ENCODE assay signal across 22 cellular contexts in the genomic region with DNA sequence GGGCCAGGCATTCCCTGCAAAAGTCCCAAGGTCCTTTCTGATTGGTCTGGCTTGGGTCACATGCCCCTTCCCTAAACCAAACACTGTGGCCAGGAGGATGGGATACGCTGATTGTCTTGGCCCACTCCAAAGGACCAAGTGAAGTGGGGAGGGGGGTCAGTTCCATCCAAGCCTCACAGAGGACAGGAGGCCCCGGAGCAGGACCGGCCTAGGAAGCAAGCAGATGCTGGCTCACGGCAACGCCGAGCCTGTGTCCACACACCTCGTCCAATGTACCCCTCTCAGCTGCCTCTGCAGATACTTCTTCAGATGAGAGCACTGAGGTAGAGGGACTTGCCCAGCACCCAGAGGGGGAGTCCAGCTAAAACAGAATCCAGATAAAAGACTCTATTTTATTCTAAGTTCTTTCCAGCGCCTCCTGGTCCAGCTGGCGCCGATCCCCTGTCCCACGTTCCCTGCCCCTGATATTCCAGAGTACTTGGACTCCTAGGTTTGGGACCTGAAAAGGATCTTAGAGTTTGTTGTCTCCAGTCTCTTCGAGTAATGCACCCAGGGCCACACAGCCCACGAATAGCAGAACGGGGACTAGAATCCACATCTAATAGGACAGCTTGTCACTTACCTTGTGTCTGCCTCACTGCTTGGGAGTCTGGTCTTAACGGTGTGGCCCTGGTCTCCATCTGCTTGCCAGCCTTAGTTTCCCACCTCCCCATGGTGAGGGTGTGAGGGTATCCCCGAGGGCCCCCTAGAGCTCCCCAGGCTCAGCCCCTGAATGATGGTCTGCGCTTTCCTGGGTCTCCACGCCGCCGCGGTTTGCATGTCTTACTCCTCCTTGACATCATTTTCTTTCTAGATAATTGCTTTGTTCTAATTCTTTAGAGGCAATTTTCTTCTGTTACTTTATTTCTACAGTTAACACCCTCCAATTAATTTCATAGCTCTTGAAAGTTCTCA.
DNase-seq lines count a peak whose midpoint lies in the region; ATAC-seq, FAIRE-seq and TF ChIP-seq lines count a peak whose summit lies in the region.
"Had no signal": no experiment of that assay in that cellular context is flagged by ENCODE, and none has a peak within 500 bp of the region (broad histone marks: within the 10 kb centered on the region; RNA-seq: fewer than 3 reads in every experiment).

No MANE protein-coding gene starts in this region.

- no peaks in the 10 kb centered on the region for H3K9me2 ChIP-seq in neural cell (ENCODE audit: insufficient read depth, low read length)

- H3K27me3 ChIP-seq in K562 (ENCODE audit: control insufficient read depth in 2 of 2, insufficient read depth in 2 of 2, low read length in 2 of 2) (peaks cover 63 to 89% of the 10 kb centered on the region in 2 experiments), neural cell (ENCODE audit: insufficient read depth, low read depth, low read length) (no peaks in the 10 kb centered on the region), upper lobe of right lung (peaks cover 85% of the 10 kb centered on the region)

- POLR2A ChIA-PET in K562 (lab: Yijun Ruan, JAX), result interaction anchor here (1.2 to 1.6 kb wide), 2 partner anchors 12 to 13 kb away, joined by 5 read pairs; no protein-coding TSS in a partner anchor

- H4K20me1 ChIP-seq in K562 (replicated peaks; ENCODE audit: control insufficient read depth, insufficient read depth, low read length), result peaks cover 15% of the 10 kb centered on the region
- H4K20me1 ChIP-seq in neural cell (ENCODE audit: insufficient read depth), result no peaks in the 10 kb centered on the region

- CTCF ChIA-PET in K562 (lab: Yijun Ruan, JAX; ENCODE audit: low intra/inter-chr PET ratio), result no interaction called here

- no peaks in the 10 kb centered on the region for H3K79me2 ChIP-seq in K562 (ENCODE audit: control insufficient read depth, insufficient read depth, low read length)
- no peaks in the 10 kb centered on the region for H3K79me2 ChIP-seq in neural cell (replicated peaks; ENCODE audit: insufficient read depth, low read length)

- no peaks in the 10 kb centered on the region for H3K4me1 Mint-ChIP-seq in activated T-cell treated with anti-CD3 and anti-CD28 coated beads, Interleukin-2, amount 50 U/mL, for 72 hours (ENCODE audit: low read depth)

- no peak overlapping the region for H3K4me3 Mint-ChIP-seq in activated T-cell treated with anti-CD3 and anti-CD28 coated beads, Interleukin-2, amount 50 U/mL, for 72 hours
- H3K4me3 Mint-ChIP-seq: IgD-negative memory B cell, naive B cell had no signal

- no peak for TF ChIP-seq RAD21 in K562 (CRISPR knock-in tag; conservative IDR thresholded peaks at IDR 0.05 in 1 of 2, IDR thresholded peaks at IDR 0.05 in 1 of 2)
- TF ChIP-seq RAD21 in neural cell (conservative IDR thresholded peaks at IDR 0.05), result no peak

- H3K9me3 Mint-ChIP-seq in activated T-cell treated with anti-CD3 and anti-CD28 coated beads, Interleukin-2, amount 50 U/mL, for 72 hours, result no peaks in the 10 kb centered on the region
- H3K9me3 Mint-ChIP-seq: IgD-negative memory B cell had no signal

- no peak overlapping the region for H3K27ac Mint-ChIP-seq in activated T-cell treated with anti-CD3 and anti-CD28 coated beads, Interleukin-2, amount 50 U/mL, for 72 hours
- H3K27ac Mint-ChIP-seq: naive B cell had no signal

- intact Hi-C loops in K562 (cut with micrococcal nuclease), result no loop called here
- intact Hi-C loops in upper lobe of right lung (cut with DNase I), result no loop called here

- TF ChIP-seq POLR2A in K562 (conservative IDR thresholded peaks at IDR 0.05), result no peak

- no peak overlapping the region for H2AFZ ChIP-seq in K562 (ENCODE audit: low read depth, low read length)
- no peak overlapping the region for H2AFZ ChIP-seq in neural cell (ENCODE audit: low read depth, low read length)

- peaks cover 34% of the 10 kb centered on the region for H3K27me3 Mint-ChIP-seq in activated T-cell treated with anti-CD3 and anti-CD28 coated beads, Interleukin-2, amount 50 U/mL, for 72 hours (ENCODE audit: low read depth)

- TF ChIP-seq EP300 in K562 (IDR thresholded peaks at IDR 0.05; ENCODE audit: low read length), result no peak
- no peak for TF ChIP-seq EP300 in neural cell (conservative IDR thresholded peaks at IDR 0.05; ENCODE audit: poor library complexity, severe bottlenecking)

- no TSS peak for BruUV-seq in K562 (replicated peaks; lab: Mats Ljungman, UMichigan)

- H3K4me1 ChIP-seq in K562 (replicated peaks in 1 of 2; ENCODE audit: control insufficient read depth in 2 of 2, insufficient read depth in 2 of 2, low read length in 2 of 2) (peaks cover 0 to 17% of the 10 kb centered on the region in 2 experiments; a peak in 2 of 5 replicates), upper lobe of right lung (no peaks in the 10 kb centered on the region)
- H3K4me1 ChIP-seq: HAP-1 had no signal

- H3K9me3 ChIP-seq in K562 (replicated peaks; ENCODE audit: control insufficient read depth, insufficient read depth, low read depth, low read length), result no peaks in the 10 kb centered on the region
- no peaks in the 10 kb centered on the region for H3K9me3 ChIP-seq in neural cell (ENCODE audit: low read length)
- H3K9me3 ChIP-seq in upper lobe of right lung, result no peaks in the 10 kb centered on the region
- H3K9me3 ChIP-seq: HAP-1, thoracic aorta had no signal

- H3K36me3 ChIP-seq in K562 (ENCODE audit: control insufficient read depth, insufficient read depth, low read length) (no peaks in the 10 kb centered on the region), neural cell (ENCODE audit: insufficient read depth, low read length) (no peaks in the 10 kb centered on the region), upper lobe of right lung (no peaks in the 10 kb centered on the region)
- H3K36me3 ChIP-seq: HAP-1, thoracic aorta, WERI-Rb-1 had no signal

- no peak for FAIRE-seq in K562 (lab: Jason Lieb, UNC)
- FAIRE-seq: endometrium had no signal

- in situ Hi-C loops in K562 (cut with MboI), result no loop called here

- H3K4me2 ChIP-seq in K562 (ENCODE audit: insufficient read depth, low read length), result no peak overlapping the region
- no peak overlapping the region for H3K4me2 ChIP-seq in neural cell (ENCODE audit: low read length)

- ATAC-seq in activated T-cell treated with anti-CD3 and anti-CD28 coated beads, Interleukin-2, amount 50 U/mL, for 72 hours (replicated peaks in 1 of 2), result no peak
- ATAC-seq in K562, result no peak
- ATAC-seq in upper lobe of right lung, result no peak
- ATAC-seq in HG03565 (IDR thresholded peaks at IDR 0.05; ENCODE audit: unreplicated experiment), result no peak
- ATAC-seq in GM18909 (IDR thresholded peaks at IDR 0.05; ENCODE audit: poor library complexity, unreplicated experiment), result no peak

- H3K36me3 Mint-ChIP-seq in activated T-cell treated with anti-CD3 and anti-CD28 coated beads, Interleukin-2, amount 50 U/mL, for 72 hours (ENCODE audit: insufficient read depth in 2 of 2), result no peaks in the 10 kb centered on the region

- no peaks in the 10 kb centered on the region for H3F3A ChIP-seq in neural cell (ENCODE audit: insufficient read depth, low read length, poor library complexity, severe bottlenecking)

- H3K27ac ChIP-seq in K562 (ENCODE audit: extremely low read depth, low read depth, low read length), result no peak overlapping the region
- H3K27ac ChIP-seq in neural cell (ENCODE audit: low read length), result peak overlapping the region; percentile 55
- no peak overlapping the region for H3K27ac ChIP-seq in upper lobe of right lung
- H3K27ac ChIP-seq: skin epidermis, thoracic aorta, WERI-Rb-1 had no signal

- no peak overlapping the region for H3K4me3 ChIP-seq in K562
- no peak overlapping the region for H3K4me3 ChIP-seq in neural cell (ENCODE audit: low read length)
- H3K4me3 ChIP-seq in upper lobe of right lung, result no peak overlapping the region
- H3K4me3 ChIP-seq: HAP-1, skin epidermis, thoracic aorta had no signal

- TF ChIP-seq CTCF in K562 (IDR thresholded peaks at IDR 0.05 in 2 of 3, conservative IDR thresholded peaks at IDR 0.05 in 1 of 3; ENCODE audit: insufficient read depth in 2 of 3, low read depth in 1 of 3, low read length in 3 of 3) (no peak), neural cell (IDR thresholded peaks at IDR 0.05; ENCODE audit: poor library complexity, severe bottlenecking) (no peak), upper lobe of right lung (IDR thresholded peaks at IDR 0.05) (no peak), GM20000 (IDR thresholded peaks at IDR 0.05; ENCODE audit: extremely low read depth, missing control alignments) (no peak)

- H3K9me1 ChIP-seq in K562 (ENCODE audit: control insufficient read depth, insufficient read depth, low read length), result no peaks in the 10 kb centered on the region

- 2% methylated on average over 20 of the region's 21 CpGs for WGBS in K562 (ENCODE audit: insufficient coverage, low coverage, missing lambda C conversion rate)

- peak; percentile 9 to 11 for DNase-seq in activated T-cell treated with anti-CD3 and anti-CD28 coated beads, Interleukin-2, amount 50 U/mL, for 48 hours
- no peak for DNase-seq in activated T-cell treated with anti-CD3 and anti-CD28 coated beads, Interleukin-2, amount 50 U/mL, for 72 hours
- DNase-seq in K562 (ENCODE audit: extremely low read depth in 1 of 4, low spot score in 3 of 4), result no peak
- DNase-seq in upper lobe of right lung, result peak; percentile 39
- no peak for DNase-seq in GM20000 (ENCODE audit: low spot score)
- DNase-seq: ACHN; activated naive CD4-positive, alpha-beta T cell treated with Interleukin-2 at 50 U/mL for 16 hours; DMS53; mammary epithelial cell; naive B cell; NCI-H2081 treated with DMSO at 0.1 percent for 48 hours; NCI-H510A; T-helper 1 cell; WERI-Rb-1 had no signal

- H3K9ac ChIP-seq in K562 (ENCODE audit: insufficient read depth in 1 of 2, low read depth in 2 of 2, low read length in 2 of 2), result no peak overlapping the region
- H3K9ac ChIP-seq in neural cell (ENCODE audit: low read length), result peak overlapping the region; percentile 22

TF ChIP-seq in K562, 482 proteins besides CTCF, POLR2A, EP300 and RAD21 (continues in another document):
- 0 out of 2 replicates have a peak, but pooled peaks have one; percentile 23 for TF ChIP-seq RAD51 (IDR thresholded peaks at IDR 0.05; ENCODE audit: borderline replicate concordance, low read depth)

TF ChIP-seq in neural cell, 6 proteins besides CTCF, POLR2A, EP300 and RAD21 (continues in another document):
- TF ChIP-seq POLR2AphosphoS5 (IDR thresholded peaks at IDR 0.05), result no peak

Comparison
In these comparisons a context has a peak if more than half of its experiments do, and no peak if none do; other contexts are left out.
1. DNase-seq: peak in activated T-cell treated with anti-CD3 and anti-CD28 coated beads, Interleukin-2, amount 50 U/mL, for 48 hours (2 of 2) and upper lobe of right lung (single experiment); none in activated T-cell treated with anti-CD3 and anti-CD28 coated beads, Interleukin-2, amount 50 U/mL, for 72 hours (0 of 2), K562 (0 of 4) and GM20000 (single experiment).